In the genomic region with DNA sequence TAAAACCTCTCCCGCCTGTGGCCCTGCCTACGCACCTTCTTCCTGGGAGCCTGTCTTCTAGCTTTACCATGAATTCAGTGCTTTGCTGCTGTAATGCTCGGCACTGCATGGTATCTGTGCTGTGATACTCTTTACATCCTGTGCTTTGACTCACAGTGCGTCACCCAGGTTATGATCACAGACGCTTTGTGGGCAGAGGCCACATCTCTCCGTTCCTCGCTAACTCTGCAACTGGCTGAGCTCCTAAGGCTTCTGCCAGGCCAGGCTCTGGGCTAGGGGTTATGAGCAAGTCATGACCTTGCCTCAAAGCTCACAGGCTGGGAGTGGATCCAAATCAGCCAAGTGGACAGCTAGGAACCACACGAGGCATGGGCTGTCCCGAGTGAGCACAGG, we compare ENCODE assay signal across 9 cellular contexts. TPM values are rescaled to one million over a fixed set of nuclear protein-coding genes. Genes with fewer than 3 reads are reported as not detected.
DNase-seq lines count a peak whose midpoint lies in the region; ATAC-seq and TF ChIP-seq lines count a peak whose summit lies in the region.
"Had no signal": no experiment of that assay in that cellular context is flagged by ENCODE, and none has a peak within 500 bp of the region (broad histone marks: within the 10 kb centered on the region; RNA-seq: fewer than 3 reads in every experiment).

No MANE protein-coding gene starts in this region.

- H2AFZ ChIP-seq in IMR-90 (replicated peaks; ENCODE audit: low read length, poor library complexity) (peak overlapping the region; percentile 28), fibroblast of lung (ENCODE audit: low read length) (no peak overlapping the region)

- H2AK5ac ChIP-seq in IMR-90 (ENCODE audit: low read depth, low read length) = peak overlapping the region; percentile 29; the same call in 1 of the 2 replicates

- TF ChIP-seq EP300 in upper lobe of left lung (IDR thresholded peaks at IDR 0.05) = no peak

- H3K4me2 ChIP-seq in IMR-90 (ENCODE audit: low read depth, low read length) (no peak overlapping the region), fibroblast of lung (ENCODE audit: extremely low read depth, insufficient read depth, low read length) (no peak overlapping the region)

- H3K18ac ChIP-seq in IMR-90 (ENCODE audit: low read depth, low read length) = no peak overlapping the region

- H3K27ac ChIP-seq in IMR-90 (ENCODE audit: insufficient read depth, low read length) (no peak overlapping the region), fibroblast of lung (ENCODE audit: insufficient read depth, low read length) (no peak overlapping the region), upper lobe of left lung (no peak overlapping the region)

- peaks cover 12% of the 10 kb centered on the region; the same call in 1 of the 2 replicates for H3K27me3 ChIP-seq in IMR-90 (ENCODE audit: control insufficient read depth, insufficient read depth, low read length)
- H3K27me3 ChIP-seq in fibroblast of lung (ENCODE audit: control insufficient read depth, insufficient read depth, low read length) = no peaks in the 10 kb centered on the region
- H3K27me3 ChIP-seq in upper lobe of left lung = no peaks in the 10 kb centered on the region

- H3K27ac Mint-ChIP-seq in Calu3 (ENCODE audit: unreplicated experiment) = no peak overlapping the region

- H3K36me3 ChIP-seq in IMR-90 (ENCODE audit: control insufficient read depth, insufficient read depth, low read length) = no peaks in the 10 kb centered on the region
- H3K36me3 ChIP-seq in fibroblast of lung (ENCODE audit: control insufficient read depth, insufficient read depth, low read length) = no peaks in the 10 kb centered on the region
- H3K36me3 ChIP-seq in upper lobe of left lung = no peaks in the 10 kb centered on the region

- intact Hi-C loops in IMR-90 (cut with micrococcal nuclease) (no loop called here), Calu3 (cut with micrococcal nuclease; ENCODE audit: unreplicated experiment) (no loop called here)

- H4K20me1 ChIP-seq in IMR-90 (ENCODE audit: insufficient read depth, low read length) (peaks cover 3% of the 10 kb centered on the region; the same call in 1 of the 2 replicates), fibroblast of lung (ENCODE audit: control insufficient read depth, extremely low read depth, insufficient read depth, low read length) (no peaks in the 10 kb centered on the region)

- POLR2A ChIA-PET in IMR-90 (lab: Charles Lee; ENCODE audit: unreplicated experiment) = no interaction called here

- H3K9me3 Mint-ChIP-seq in Calu3 (ENCODE audit: low read depth, unreplicated experiment) = no peaks in the 10 kb centered on the region

- no peak overlapping the region for H2AK9ac ChIP-seq in IMR-90 (replicated peaks; ENCODE audit: low read depth, low read length, poor library complexity)

- no peak overlapping the region for H3K4ac ChIP-seq in IMR-90 (ENCODE audit: low read depth, low read length)

- H2BK5ac ChIP-seq in IMR-90 (ENCODE audit: low read depth, low read length, poor library complexity, severe bottlenecking) = no peak overlapping the region

- H2BK120ac ChIP-seq in IMR-90 (ENCODE audit: low read depth, low read length) = no peak overlapping the region

- H3K9me3 ChIP-seq in IMR-90 (ENCODE audit: control insufficient read depth, insufficient read depth, low read length) (no peaks in the 10 kb centered on the region), fibroblast of lung (ENCODE audit: control insufficient read depth, insufficient read depth, low read depth, low read length) (no peaks in the 10 kb centered on the region), upper lobe of left lung (no peaks in the 10 kb centered on the region)

- 0 out of 2 replicates have a peak, but pooled peaks cover 2% of the 10 kb centered on the region for H3K9me1 ChIP-seq in IMR-90 (ENCODE audit: insufficient read depth, low read length)

- H4K5ac ChIP-seq in IMR-90 (ENCODE audit: low read depth, low read length) = no peak overlapping the region

- H3K4me3 ChIP-seq in IMR-90 (ENCODE audit: insufficient read depth, low read depth, low read length) = no peak overlapping the region
- H3K4me3 ChIP-seq in fibroblast of lung (replicated peaks in 1 of 4; ENCODE audit: control extremely low read depth in 1 of 4, insufficient read depth in 1 of 4, low read depth in 3 of 4, low read length in 4 of 4) = no peak overlapping the region
- H3K4me3 ChIP-seq in upper lobe of left lung = no peak overlapping the region

- TF ChIP-seq CTCF in IMR-90 (conservative IDR thresholded peaks at IDR 0.05; ENCODE audit: low read depth, low read length) = no peak
- TF ChIP-seq CTCF in fibroblast of lung (conservative IDR thresholded peaks at IDR 0.05 in 1 of 2, IDR thresholded peaks at IDR 0.05 in 1 of 2; ENCODE audit: low read depth in 1 of 2, low read length in 2 of 2) = no peak
- TF ChIP-seq CTCF in Calu3 (IDR thresholded peaks at IDR 0.05; ENCODE audit: unreplicated experiment) = no peak
- no peak for TF ChIP-seq CTCF in upper lobe of left lung (IDR thresholded peaks at IDR 0.05)

- no peak overlapping the region for H3K14ac ChIP-seq in IMR-90 (replicated peaks; ENCODE audit: low read depth, low read length)

- dilution Hi-C loops in IMR-90 (cut with HindIII; ENCODE audit: low sequenced_read_pairs, unreplicated experiment) = no loop called here

- H3K56ac ChIP-seq in IMR-90 (ENCODE audit: extremely low read depth, insufficient read depth, low read length) = no peak overlapping the region

- H2BK20ac ChIP-seq in IMR-90 (ENCODE audit: low read depth, low read length) = no peak overlapping the region

- DNase-seq in IMR-90 = peak; percentile 93
- peak; percentile 14 to 30 for DNase-seq in activated CD8-positive, alpha-beta memory T cell treated with anti-CD3 and anti-CD28 coated beads for 4 hours (ENCODE audit: low read depth in 2 of 2)
- peak; percentile 80 for DNase-seq in fibroblast of lung (ENCODE audit: low read depth in 2 of 2)
- DNase-seq in stimulated activated CD4-positive, alpha-beta T cell treated with anti-CD3 and anti-CD28 coated beads, Interleukin-4, amount 100 ng/mL, for 1 hour = peak; percentile 44
- no peak for DNase-seq in Calu3
- no peak for DNase-seq in upper lobe of left lung
- DNase-seq: left cardiac atrium had no signal

- no peak overlapping the region for H3K9ac ChIP-seq in IMR-90 (ENCODE audit: low read depth, low read length)
- H3K9ac ChIP-seq in fibroblast of lung (ENCODE audit: insufficient read depth, low read length) = no peak overlapping the region

- no peak overlapping the region for H3K23ac ChIP-seq in IMR-90 (ENCODE audit: low read depth, low read length)

- H3K4me1 Mint-ChIP-seq in Calu3 (ENCODE audit: low read depth, unreplicated experiment) = no peaks in the 10 kb centered on the region

- no peaks in the 10 kb centered on the region for H3K79me2 ChIP-seq in fibroblast of lung (ENCODE audit: control insufficient read depth, insufficient read depth, low read length)

- H3K4me1 ChIP-seq in IMR-90 (ENCODE audit: control insufficient read depth, insufficient read depth, low read length) = peaks cover 2% of the 10 kb centered on the region; the same call in 1 of the 2 replicates
- peaks cover 6% of the 10 kb centered on the region for H3K4me1 ChIP-seq in fibroblast of lung (ENCODE audit: control insufficient read depth, extremely low read depth, insufficient read depth, low read length)
- no peaks in the 10 kb centered on the region for H3K4me1 ChIP-seq in upper lobe of left lung

- H4K8ac ChIP-seq in IMR-90 (ENCODE audit: low read depth in 2 of 2, low read length in 2 of 2) = no peak overlapping the region

- TF ChIP-seq POLR2A in IMR-90 (IDR thresholded peaks at IDR 0.05; ENCODE audit: low read depth, low read length) = no peak
- TF ChIP-seq POLR2A in upper lobe of left lung (IDR thresholded peaks at IDR 0.05) = no peak

- 0 out of 2 replicates have a peak, but pooled peaks have one; percentile 5 for TF ChIP-seq RAD21 in IMR-90 (IDR thresholded peaks at IDR 0.05; ENCODE audit: low read length)

- WGBS in IMR-90 (ENCODE audit: extremely low coverage in 2 of 2, insufficient read length in 1 of 2), 2 experiments = 9% methylated on average over 5 of the region's 9 CpGs; no CpG with 5 or more reads in 1 of the 2 experiments
- 83 to 86% methylated on average over 7 to 9 of the region's 9 CpGs for WGBS in upper lobe of left lung, 2 donors

- peaks cover 41% of the 10 kb centered on the region for H3K27me3 Mint-ChIP-seq in Calu3 (ENCODE audit: unreplicated experiment)

- BruUV-seq in IMR-90 (replicated peaks; lab: Mats Ljungman, UMichigan) = no TSS peak
- no TSS peak for BruUV-seq in Calu3 (replicated peaks; lab: Mats Ljungman, UMichigan)

- no peak overlapping the region for H3K4me3 Mint-ChIP-seq in Calu3 (ENCODE audit: low read depth, unreplicated experiment)

- peak; percentile 86 for ATAC-seq in IMR-90 (ENCODE audit: low read depth)
- ATAC-seq in HG02678 (IDR thresholded peaks at IDR 0.05; ENCODE audit: unreplicated experiment) = no peak
- no peak for ATAC-seq in GM21367 (IDR thresholded peaks at IDR 0.05; ENCODE audit: unreplicated experiment)
- ATAC-seq in upper lobe of left lung (ENCODE audit: low FRiP score in 2 of 2) = no peak

- H3K36me3 Mint-ChIP-seq in Calu3 (ENCODE audit: insufficient read depth, unreplicated experiment) = no peaks in the 10 kb centered on the region

- no peaks in the 10 kb centered on the region for H3K79me1 ChIP-seq in IMR-90 (ENCODE audit: low read depth in 1 of 2, low read length in 2 of 2)

- in situ Hi-C loops in IMR-90 (cut with MboI; ENCODE audit: low sequenced_read_pairs) = no loop called here

- CTCF ChIA-PET in IMR-90 (lab: Yijun Ruan, JAX) = no interaction called here
- CTCF ChIA-PET in Calu3 (lab: Charles Lee) = no interaction called here

- H4K91ac ChIP-seq in IMR-90 (ENCODE audit: insufficient read depth, low read depth, low read length) = no peak overlapping the region

- H2BK15ac ChIP-seq in IMR-90 (ENCODE audit: low read depth, low read length) = no peak overlapping the region

RNA-seq across cellular contexts. Expression of a gene that starts 23.2 kb away (rescaled TPM):
- under 0.01 TPM in 2 replicates for total RNA-seq in IMR-90 (2012; rRNA removed)
- 0.37 and 0.38 TPM in 2 replicates for polyA plus RNA-seq in IMR-90 (2012; rRNA removed)
- 0.10 and 0.12 TPM in 2 replicates for polyA plus RNA-seq in IMR-90 (2012; cell fraction: cytosol; rRNA removed)
- 2.3 and 3.5 TPM in 2 replicates for polyA plus RNA-seq in IMR-90 (2012; cell fraction: nucleus; rRNA removed; ENCODE audit: low replicate concordance)
- total RNA-seq in fibroblast of lung = 0.26 and 0.66 TPM in 2 replicates
- 0.21 and 0.43 TPM in 2 replicates for polyA plus RNA-seq in fibroblast of lung
- polyA plus RNA-seq in fibroblast of lung (2012) = 0.30 and 0.35 TPM in 2 replicates
- 0.04 and 0.20 TPM in 2 replicates for polyA minus RNA-seq in fibroblast of lung (ENCODE audit: low replicate concordance)
- 0.64 and 0.69 TPM in 2 replicates for total RNA-seq in Calu3 (2022)
- 1 to 10 TPM in 3 of 6 donors, under 1 TPM in 3; 0.20 to 9.4 (median 2.0) TPM for total RNA-seq in upper lobe of left lung

RNA-seq across cellular contexts. Expression of a gene that starts 32.0 kb away (rescaled TPM):
- under 0.01 and 0.18 TPM in 2 replicates for total RNA-seq in IMR-90 (2012; rRNA removed)
- polyA plus RNA-seq in IMR-90 (2012; rRNA removed) = 3.1 and 5.8 TPM in 2 replicates
- 0.90 and 1.6 TPM in 2 replicates for polyA plus RNA-seq in IMR-90 (2012; cell fraction: cytosol; rRNA removed)
- 31.6 and 69.2 TPM in 2 replicates for polyA plus RNA-seq in IMR-90 (2012; cell fraction: nucleus; rRNA removed; ENCODE audit: low replicate concordance)
- 0.99 and 1.3 TPM in 2 replicates for total RNA-seq in fibroblast of lung
- 1.2 TPM in 2 replicates for polyA plus RNA-seq in fibroblast of lung
- 0.77 and 1.2 TPM in 2 replicates for polyA plus RNA-seq in fibroblast of lung (2012)
- polyA minus RNA-seq in fibroblast of lung (ENCODE audit: low replicate concordance) = not detected in 2 replicates
- total RNA-seq in Calu3 (2022) = 4.1 and 6.8 TPM in 2 replicates
- 10 to 100 TPM in 4 of 6 donors, 1 to 10 TPM in 2; 4.7 to 71.2 (median 14.4) TPM for total RNA-seq in upper lobe of left lung

RNA-seq across cellular contexts. Expression of a gene that starts 42.8 kb away (rescaled TPM):
- 3.6 and 5.0 TPM in 2 replicates for total RNA-seq in IMR-90 (2012; rRNA removed)
- polyA plus RNA-seq in IMR-90 (2012; rRNA removed) = 6.3 and 8.1 TPM in 2 replicates
- 7.9 and 8.2 TPM in 2 replicates for polyA plus RNA-seq in IMR-90 (2012; cell fraction: cytosol; rRNA removed)
- 12.6 and 22.4 TPM in 2 replicates for polyA plus RNA-seq in IMR-90 (2012; cell fraction: nucleus; rRNA removed; ENCODE audit: low replicate concordance)
- 3.6 and 4.0 TPM in 2 replicates for total RNA-seq in fibroblast of lung
- 2.2 and 4.8 TPM in 2 replicates for polyA plus RNA-seq in fibroblast of lung
- polyA plus RNA-seq in fibroblast of lung (2012) = 3.7 and 7.7 TPM in 2 replicates
- 4.8 and 5.4 TPM in 2 replicates for polyA minus RNA-seq in fibroblast of lung (ENCODE audit: low replicate concordance)
- total RNA-seq in Calu3 (2022) = 9.4 and 9.7 TPM in 2 replicates
- total RNA-seq in upper lobe of left lung = 10 to 100 TPM; 14.4 to 41.5 (median 31.2) TPM

Comparison
In these comparisons a context has a peak if more than half of its experiments do, and no peak if none do; other contexts are left out.
1. DNase-seq: peak in IMR-90 (single experiment), activated CD8-positive, alpha-beta memory T cell treated with anti-CD3 and anti-CD28 coated beads for 4 hours (2 of 2), fibroblast of lung (2 of 2) and stimulated activated CD4-positive, alpha-beta T cell treated with anti-CD3 and anti-CD28 coated beads, Interleukin-4, amount 100 ng/mL, for 1 hour (single experiment); none in Calu3 (single experiment) and upper lobe of left lung (0 of 2).